In the genomic region with DNA sequence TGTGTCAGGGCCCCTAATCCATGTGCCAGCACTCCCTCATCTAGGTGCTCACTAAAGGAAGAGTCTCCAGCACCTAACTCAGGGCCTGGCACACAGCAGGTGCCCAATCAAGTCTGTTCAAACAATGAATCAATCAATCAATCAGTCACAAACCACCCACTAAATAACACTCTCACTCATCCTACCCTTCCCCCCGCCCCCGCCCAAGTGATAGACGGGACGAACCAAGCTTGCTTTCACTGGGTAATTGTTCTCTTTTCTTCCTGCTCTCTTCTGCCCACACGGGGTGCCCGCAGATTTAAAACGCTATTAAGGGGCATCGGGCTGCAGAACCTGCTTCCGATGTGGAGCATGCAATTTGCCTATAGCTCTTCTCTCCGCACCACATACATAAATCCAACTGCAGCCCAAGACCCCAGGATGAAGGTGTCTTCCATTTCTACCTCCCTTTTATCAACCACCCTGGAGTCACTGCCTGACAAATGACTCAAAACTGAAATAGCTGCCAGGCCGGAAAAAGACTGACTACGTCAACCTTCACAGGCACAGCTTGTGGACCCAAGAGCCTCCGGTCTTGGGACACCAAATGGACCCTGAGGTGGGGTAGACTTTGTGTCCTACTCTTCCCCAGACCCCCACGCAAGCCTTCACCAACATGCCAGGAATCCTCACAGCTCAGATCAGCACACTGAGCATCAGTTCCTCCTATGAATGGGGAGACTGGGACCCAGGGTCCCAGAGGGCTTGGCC, we compare ENCODE assay signal across 8 cellular contexts. TPM values are rescaled to one million over a fixed set of nuclear protein-coding genes. Genes with fewer than 3 reads are reported as not detected.
DNase-seq lines count a peak whose midpoint lies in the region; ATAC-seq and TF ChIP-seq lines count a peak whose summit lies in the region.

No MANE protein-coding gene starts in this region.

- H3K4me3 Mint-ChIP-seq in activated T-cell treated with anti-CD3 and anti-CD28 coated beads, Interleukin-2, amount 50 U/mL, for 4 hours: peak overlapping the region; percentile 89

- peak; percentile 20 for DNase-seq in activated T-cell treated with anti-CD3 and anti-CD28 coated beads, Interleukin-2, amount 50 U/mL, for 4 hours
- peak in 2 of 3 experiments; percentile 15 to 21 for DNase-seq in stimulated activated CD4-positive, alpha-beta T cell treated with anti-CD3 and anti-CD28 coated beads, TNF-alpha, amount 100 ng/mL, for 4 hours (ENCODE audit: low read depth in 3 of 3)
- no peak for DNase-seq in effector CD8-positive, alpha-beta T cell (lab: John Stamatoyannopoulos, UW)
- DNase-seq in COR-L47 (lab: John Stamatoyannopoulos, UW) (no peak), DMS79 (lab: John Stamatoyannopoulos, UW) (no peak)

- H3K4me1 ChIP-seq in HEK293 (ENCODE audit: control insufficient read depth, insufficient read depth, low read length): peaks cover 12% of the 10 kb centered on the region

- no peaks in the 10 kb centered on the region for H3K9me3 ChIP-seq in HEK293 (ENCODE audit: control insufficient read depth, insufficient read depth, low read depth, low read length)

- ATAC-seq in activated T-cell treated with anti-CD3 and anti-CD28 coated beads, Interleukin-2, amount 50 U/mL, for 4 hours: peak in 1 of 2 donors; percentile 5
- no peak for ATAC-seq in HG03457 (IDR thresholded peaks at IDR 0.05; ENCODE audit: unreplicated experiment)

- H3K9me3 Mint-ChIP-seq in activated T-cell treated with anti-CD3 and anti-CD28 coated beads, Interleukin-2, amount 50 U/mL, for 4 hours: no peaks in the 10 kb centered on the region

- CTCF ChIA-PET in HEK293 (lab: Yijun Ruan, JAX): interaction anchor here (0.6 to 1.1 kb wide), 3 partner anchors 61 to 379 kb away, joined by 3 to 5 read pairs (median 3); no protein-coding TSS in a partner anchor

- no peaks in the 10 kb centered on the region for H3K36me3 ChIP-seq in HEK293 (ENCODE audit: control insufficient read depth in 2 of 2, insufficient read depth in 1 of 2, low read length in 2 of 2)

- H3K4me3 ChIP-seq in HEK293 (ENCODE audit: low read depth, low read length): peak overlapping the region; percentile 72
- peak overlapping the region; percentile 78 for H3K4me3 ChIP-seq in iPS-11a (ENCODE audit: low read depth, low read length)

- no peaks in the 10 kb centered on the region for H3K27me3 Mint-ChIP-seq in activated T-cell treated with anti-CD3 and anti-CD28 coated beads, Interleukin-2, amount 50 U/mL, for 4 hours (ENCODE audit: low read depth)

- peaks cover 43% of the 10 kb centered on the region for H3K4me1 Mint-ChIP-seq in activated T-cell treated with anti-CD3 and anti-CD28 coated beads, Interleukin-2, amount 50 U/mL, for 4 hours (ENCODE audit: low read depth)

- no peak overlapping the region for H3K27ac ChIP-seq in HEK293 (ENCODE audit: extremely low read depth, low read depth, low read length)

- no peaks in the 10 kb centered on the region for H3K36me3 Mint-ChIP-seq in activated T-cell treated with anti-CD3 and anti-CD28 coated beads, Interleukin-2, amount 50 U/mL, for 4 hours (ENCODE audit: insufficient read depth)

- POLR2A ChIA-PET in HEK293 (lab: Yijun Ruan, JAX): interaction anchor here (0.6 to 2.4 kb wide), 2 partner anchors 44 to 433 kb away, joined by 5 to 8 read pairs; no protein-coding TSS in a partner anchor

- no peak for TF ChIP-seq CTCF in HEK293 (tag by site-specific recombination; IDR thresholded peaks at IDR 0.05)

TF ChIP-seq in HEK293, 187 proteins besides CTCF, POLR2A, EP300 and RAD21:
- TF ChIP-seq, protein P1, sequence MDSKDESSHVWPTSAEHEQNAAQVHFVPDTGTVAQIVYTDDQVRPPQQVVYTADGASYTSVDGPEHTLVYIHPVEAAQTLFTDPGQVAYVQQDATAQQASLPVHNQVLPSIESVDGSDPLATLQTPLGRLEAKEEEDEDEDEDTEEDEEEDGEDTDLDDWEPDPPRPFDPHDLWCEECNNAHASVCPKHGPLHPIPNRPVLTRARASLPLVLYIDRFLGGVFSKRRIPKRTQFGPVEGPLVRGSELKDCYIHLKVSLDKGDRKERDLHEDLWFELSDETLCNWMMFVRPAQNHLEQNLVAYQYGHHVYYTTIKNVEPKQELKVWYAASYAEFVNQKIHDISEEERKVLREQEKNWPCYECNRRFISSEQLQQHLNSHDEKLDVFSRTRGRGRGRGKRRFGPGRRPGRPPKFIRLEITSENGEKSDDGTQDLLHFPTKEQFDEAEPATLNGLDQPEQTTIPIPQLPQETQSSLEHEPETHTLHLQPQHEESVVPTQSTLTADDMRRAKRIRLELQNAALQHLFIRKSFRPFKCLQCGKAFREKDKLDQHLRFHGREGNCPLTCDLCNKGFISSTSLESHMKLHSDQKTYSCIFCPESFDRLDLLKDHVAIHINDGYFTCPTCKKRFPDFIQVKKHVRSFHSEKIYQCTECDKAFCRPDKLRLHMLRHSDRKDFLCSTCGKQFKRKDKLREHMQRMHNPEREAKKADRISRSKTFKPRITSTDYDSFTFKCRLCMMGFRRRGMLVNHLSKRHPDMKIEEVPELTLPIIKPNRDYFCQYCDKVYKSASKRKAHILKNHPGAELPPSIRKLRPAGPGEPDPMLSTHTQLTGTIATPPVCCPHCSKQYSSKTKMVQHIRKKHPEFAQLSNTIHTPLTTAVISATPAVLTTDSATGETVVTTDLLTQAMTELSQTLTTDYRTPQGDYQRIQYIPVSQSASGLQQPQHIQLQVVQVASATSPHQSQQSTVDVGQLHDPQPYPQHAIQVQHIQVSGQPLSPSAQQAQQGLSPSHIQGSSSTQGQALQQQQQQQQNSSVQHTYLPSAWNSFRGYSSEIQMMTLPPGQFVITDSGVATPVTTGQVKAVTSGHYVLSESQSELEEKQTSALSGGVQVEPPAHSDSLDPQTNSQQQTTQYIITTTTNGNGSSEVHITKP (tag by site-specific recombination; IDR thresholded peaks at IDR 0.05): peak; percentile 53; the same call in 1 of the 2 replicates
- no peak for TF ChIP-seq ZSCAN16 (tag by site-specific recombination; IDR thresholded peaks at IDR 0.05)
- TF ChIP-seq ZFHX2 (tag by site-specific recombination; conservative IDR thresholded peaks at IDR 0.05): peak; percentile 58
- TF ChIP-seq ZSCAN30 (tag by site-specific recombination; IDR thresholded peaks at IDR 0.05): no peak
- TF ChIP-seq EGR2 (tag by site-specific recombination; IDR thresholded peaks at IDR 0.05; ENCODE audit: low read depth): peak; percentile 83
- TF ChIP-seq, protein P2, sequence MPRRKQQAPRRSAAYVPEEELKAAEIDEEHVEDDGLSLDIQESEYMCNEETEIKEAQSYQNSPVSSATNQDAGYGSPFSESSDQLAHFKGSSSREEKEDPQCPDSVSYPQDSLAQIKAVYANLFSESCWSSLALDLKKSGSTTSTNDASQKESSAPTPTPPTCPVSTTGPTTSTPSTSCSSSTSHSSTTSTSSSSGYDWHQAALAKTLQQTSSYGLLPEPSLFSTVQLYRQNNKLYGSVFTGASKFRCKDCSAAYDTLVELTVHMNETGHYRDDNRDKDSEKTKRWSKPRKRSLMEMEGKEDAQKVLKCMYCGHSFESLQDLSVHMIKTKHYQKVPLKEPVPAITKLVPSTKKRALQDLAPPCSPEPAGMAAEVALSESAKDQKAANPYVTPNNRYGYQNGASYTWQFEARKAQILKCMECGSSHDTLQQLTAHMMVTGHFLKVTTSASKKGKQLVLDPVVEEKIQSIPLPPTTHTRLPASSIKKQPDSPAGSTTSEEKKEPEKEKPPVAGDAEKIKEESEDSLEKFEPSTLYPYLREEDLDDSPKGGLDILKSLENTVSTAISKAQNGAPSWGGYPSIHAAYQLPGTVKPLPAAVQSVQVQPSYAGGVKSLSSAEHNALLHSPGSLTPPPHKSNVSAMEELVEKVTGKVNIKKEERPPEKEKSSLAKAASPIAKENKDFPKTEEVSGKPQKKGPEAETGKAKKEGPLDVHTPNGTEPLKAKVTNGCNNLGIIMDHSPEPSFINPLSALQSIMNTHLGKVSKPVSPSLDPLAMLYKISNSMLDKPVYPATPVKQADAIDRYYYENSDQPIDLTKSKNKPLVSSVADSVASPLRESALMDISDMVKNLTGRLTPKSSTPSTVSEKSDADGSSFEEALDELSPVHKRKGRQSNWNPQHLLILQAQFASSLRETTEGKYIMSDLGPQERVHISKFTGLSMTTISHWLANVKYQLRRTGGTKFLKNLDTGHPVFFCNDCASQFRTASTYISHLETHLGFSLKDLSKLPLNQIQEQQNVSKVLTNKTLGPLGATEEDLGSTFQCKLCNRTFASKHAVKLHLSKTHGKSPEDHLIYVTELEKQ (tag by site-specific recombination; IDR thresholded peaks at IDR 0.05; ENCODE audit: borderline replicate concordance): no peak
- TF ChIP-seq ZNF747 (tag by site-specific recombination; IDR thresholded peaks at IDR 0.05): no peak
- TF ChIP-seq, protein P3, sequence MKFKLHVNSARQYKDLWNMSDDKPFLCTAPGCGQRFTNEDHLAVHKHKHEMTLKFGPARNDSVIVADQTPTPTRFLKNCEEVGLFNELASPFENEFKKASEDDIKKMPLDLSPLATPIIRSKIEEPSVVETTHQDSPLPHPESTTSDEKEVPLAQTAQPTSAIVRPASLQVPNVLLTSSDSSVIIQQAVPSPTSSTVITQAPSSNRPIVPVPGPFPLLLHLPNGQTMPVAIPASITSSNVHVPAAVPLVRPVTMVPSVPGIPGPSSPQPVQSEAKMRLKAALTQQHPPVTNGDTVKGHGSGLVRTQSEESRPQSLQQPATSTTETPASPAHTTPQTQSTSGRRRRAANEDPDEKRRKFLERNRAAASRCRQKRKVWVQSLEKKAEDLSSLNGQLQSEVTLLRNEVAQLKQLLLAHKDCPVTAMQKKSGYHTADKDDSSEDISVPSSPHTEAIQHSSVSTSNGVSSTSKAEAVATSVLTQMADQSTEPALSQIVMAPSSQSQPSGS (tag by site-specific recombination; IDR thresholded peaks at IDR 0.05; ENCODE audit: low read depth): no peak

RNA-seq across cellular contexts. Expression of a gene that starts 1.7 kb away (rescaled TPM):
- 1 to 10 TPM; 3.3 to 5.1 (median 3.8) TPM for total RNA-seq in activated T-cell treated with anti-CD3 and anti-CD28 coated beads, Interleukin-2, amount 50 U/mL, for 4 hours

Comparison
In these comparisons a context has a peak if more than half of its experiments do, and no peak if none do; other contexts are left out.
1. DNase-seq: peak in activated T-cell treated with anti-CD3 and anti-CD28 coated beads, Interleukin-2, amount 50 U/mL, for 4 hours (single experiment) and stimulated activated CD4-positive, alpha-beta T cell treated with anti-CD3 and anti-CD28 coated beads, TNF-alpha, amount 100 ng/mL, for 4 hours (2 of 3); none in effector CD8-positive, alpha-beta T cell (single experiment), COR-L47 (single experiment) and DMS79 (single experiment).